In genomic region chrX:1443496-1444075, GRCh38 we compare ENCODE assay signal across 15 cellular contexts. TPM values are rescaled to one million over a fixed set of nuclear protein-coding genes. Genes with fewer than 3 reads are reported as not detected.
DNase-seq lines count a peak whose midpoint lies in the region; ATAC-seq and TF ChIP-seq lines count a peak whose summit lies in the region.
"Had no signal": no experiment of that assay in that cellular context is flagged by ENCODE, and none has a peak within 500 bp of the region (broad histone marks: within the 10 kb centered on the region; RNA-seq: fewer than 3 reads in every experiment).

No MANE protein-coding gene starts in this region.

- no peaks in the 10 kb centered on the region for H3K27me3 Mint-ChIP-seq in MCF 10A (ENCODE audit: insufficient read depth, unreplicated experiment)

- H3K4me1 ChIP-seq in heart left ventricle (no peaks in the 10 kb centered on the region), heart right ventricle (no peaks in the 10 kb centered on the region)
- H3K4me1 ChIP-seq: ascending aorta, gastrocnemius medialis had no signal

- peaks cover 0 to 32% (median 14%) of the 10 kb centered on the region in 9 donors for H3K36me3 ChIP-seq in heart left ventricle
- peaks cover 0 to 42% (median 11%) of the 10 kb centered on the region in 9 donors for H3K36me3 ChIP-seq in heart right ventricle

- H3K36me3 Mint-ChIP-seq in MCF 10A (ENCODE audit: insufficient read depth, unreplicated experiment): peaks cover 31% of the 10 kb centered on the region

- no peaks in the 10 kb centered on the region for H3K27me3 ChIP-seq in heart left ventricle
- no peaks in the 10 kb centered on the region for H3K27me3 ChIP-seq in heart right ventricle
- H3K27me3 ChIP-seq: ascending aorta, gastrocnemius medialis had no signal

- H3K27ac ChIP-seq in heart left ventricle (no peak overlapping the region), heart right ventricle (no peak overlapping the region)
- H3K27ac ChIP-seq: ascending aorta, gastrocnemius medialis had no signal

- POLR2A ChIA-PET in MCF 10A (lab: Yijun Ruan, JAX): no interaction called here

- DNase-seq in heart left ventricle (peak in 4 of 5 donors; percentile 4 to 29 (median 10)), heart right ventricle (no peak), left lobe of liver (ENCODE audit: low spot score) (peak; percentile 26), ureter (ENCODE audit: low spot score) (peak; percentile 27), MCF 10A (ENCODE audit: unreplicated experiment) (no peak)
- peak; percentile 40 for DNase-seq in activated CD8-positive, alpha-beta memory T cell treated with anti-CD3 and anti-CD28 coated beads, Interleukin-2, amount 50 U/mL, for 48 hours
- DNase-seq: NCI-H446 treated with DMSO at 0.1 percent for 48 hours, SHP77 treated with DMSO at 0.1 percent for 48 hours, substantia nigra had no signal

- intact Hi-C loops in heart left ventricle (cut with DNase I) (loop anchor here in 2 of 10 donors (10.0 kb wide), 1 partner anchor 49 kb away; the partner anchor contains the start of gene SLC25A6 (in 2 of the 2)), heart right ventricle (cut with DNase I) (loop anchor here in 1 of 10 donors (10.0 kb wide), 1 partner anchor 49 kb away; the partner anchor contains the start of gene SLC25A6), MCF 10A (cut with micrococcal nuclease) (no loop called here)

- H3K4me3 Mint-ChIP-seq in MCF 10A (ENCODE audit: unreplicated experiment): no peak overlapping the region
- H3K4me3 Mint-ChIP-seq: nephron; T-helper 1 cell treated with Interleukin-12 subunit alpha and Interleukin-12 subunit beta and Interleukin-4 antibody, amounts not matched to agents 30 μg/mL and 1 μg/mL, for 36 hours had no signal

- CTCF ChIA-PET in MCF 10A (lab: Yijun Ruan, JAX): no interaction called here

- no peaks in the 10 kb centered on the region for H3K4me1 Mint-ChIP-seq in MCF 10A (ENCODE audit: insufficient read depth, unreplicated experiment)
- H3K4me1 Mint-ChIP-seq: nephron had no signal

- no peak for TF ChIP-seq POLR2A in heart left ventricle (IDR thresholded peaks at IDR 0.05)

- no peak for TF ChIP-seq CTCF in heart left ventricle (IDR thresholded peaks at IDR 0.05)
- TF ChIP-seq CTCF in heart right ventricle (IDR thresholded peaks at IDR 0.05): no peak
- TF ChIP-seq CTCF in MCF 10A (IDR thresholded peaks at IDR 0.05; ENCODE audit: unreplicated experiment): no peak

- H3K27ac Mint-ChIP-seq in MCF 10A (ENCODE audit: low read depth, unreplicated experiment): no peak overlapping the region
- H3K27ac Mint-ChIP-seq: nephron; T-helper 1 cell treated with Interleukin-12 subunit alpha and Interleukin-12 subunit beta and Interleukin-4 antibody, amounts not matched to agents 30 μg/mL and 1 μg/mL, for 36 hours had no signal

- BruUV-seq in MCF 10A (replicated peaks; lab: Mats Ljungman, UMichigan): no TSS peak

- WGBS in heart left ventricle, 4 donors: 86 to 90% (median 89%) methylated on average over 24 to 26 of the region's 26 CpGs
- 86 to 91% methylated on average over 26 of the region's 26 CpGs for WGBS in heart right ventricle, 2 donors

- H3K4me3 ChIP-seq in heart left ventricle: no peak overlapping the region
- no peak overlapping the region for H3K4me3 ChIP-seq in heart right ventricle
- H3K4me3 ChIP-seq: ascending aorta, gastrocnemius medialis had no signal

- H3K9me3 ChIP-seq in heart left ventricle (peaks cover 0 to 4% (median 0%) of the 10 kb centered on the region in 12 donors), heart right ventricle (peaks cover 0 to 8% (median 0%) of the 10 kb centered on the region in 11 donors)
- H3K9me3 ChIP-seq: ascending aorta, gastrocnemius medialis had no signal

- H3K9me3 Mint-ChIP-seq in MCF 10A (ENCODE audit: unreplicated experiment): peaks cover 9% of the 10 kb centered on the region

- ATAC-seq in heart left ventricle: no peak
- ATAC-seq in heart right ventricle: no peak
- no peak for ATAC-seq in left lobe of liver
- ATAC-seq in SK-N-SH treated with all-trans-retinoic acid at 6 μM for 48 hours: no peak
- no peak for ATAC-seq in HG03520 (IDR thresholded peaks at IDR 0.05; ENCODE audit: unreplicated experiment)
- ATAC-seq: gastrocnemius medialis had no signal

TF ChIP-seq in SK-N-SH treated with all-trans-retinoic acid at 6 μM for 48 hours, 23 proteins besides CTCF, POLR2A, EP300 and RAD21:
- no peak for TF ChIP-seq TSHZ2 (CRISPR knock-in tag; IDR thresholded peaks at IDR 0.05)
- no peak for TF ChIP-seq RARB (CRISPR knock-in tag; IDR thresholded peaks at IDR 0.05)
- TF ChIP-seq CREB5 (CRISPR knock-in tag; IDR thresholded peaks at IDR 0.05; ENCODE audit: low read depth): no peak
- TF ChIP-seq POU6F1 (CRISPR knock-in tag; IDR thresholded peaks at IDR 0.05; ENCODE audit: borderline replicate concordance, low read depth): no peak
- no peak for TF ChIP-seq ARNTL (CRISPR knock-in tag; IDR thresholded peaks at IDR 0.05; ENCODE audit: borderline replicate concordance, low read depth)
- TF ChIP-seq GLIS3 (CRISPR knock-in tag; IDR thresholded peaks at IDR 0.05): no peak

RNA-seq across cellular contexts. Expression of gene ASMTL, which starts 9.1 kb away (rescaled TPM):
- total RNA-seq in heart left ventricle: 10 to 100 TPM; 25.3 to 44.6 (median 29.1) TPM
- 10 to 100 TPM; 20.2 to 42.3 TPM for polyA plus RNA-seq in heart left ventricle
- 10 to 100 TPM; 23.3 to 50.6 (median 38.3) TPM for total RNA-seq in heart right ventricle
- 10 to 100 TPM; 16.6 to 40.7 TPM for polyA plus RNA-seq in heart right ventricle
- 31.4 TPM for total RNA-seq in left lobe of liver
- 32.5 TPM for total RNA-seq in ureter
- 16.5 and 20.6 TPM in 2 replicates for total RNA-seq in MCF 10A (2022)

RNA-seq across cellular contexts. Expression of gene SLC25A6, which starts 51.7 kb away (rescaled TPM):
- total RNA-seq in heart left ventricle (100 to 1,000 TPM; 109 to 197 (median 129) TPM), heart right ventricle (100 to 1,000 TPM; 128 to 186 (median 141) TPM), left lobe of liver (55.9 TPM), ureter (391 TPM), MCF 10A (2022) (319 and 463 TPM in 2 replicates)
- polyA plus RNA-seq in heart left ventricle (100 to 1,000 TPM in 1 of 2 donors, 10 to 100 TPM in 1; 78.2 to 232 TPM), heart right ventricle (100 to 1,000 TPM in 1 of 2 donors, 10 to 100 TPM in 1; 74.8 to 272 TPM)

Comparison
In these comparisons a context has a peak if more than half of its experiments do, and no peak if none do; other contexts are left out.
1. DNase-seq: peak in heart left ventricle (4 of 5), activated CD8-positive, alpha-beta memory T cell treated with anti-CD3 and anti-CD28 coated beads, Interleukin-2, amount 50 U/mL, for 48 hours (single experiment), left lobe of liver (single experiment) and ureter (single experiment); none in heart right ventricle (0 of 2) and MCF 10A (single experiment).